Comparison of ENCODE assay signal across 1 cellular context in genomic region chr16:59909262-59909661, GRCh38.
TF ChIP-seq lines count a peak whose summit lies in the region.

No MANE protein-coding gene starts in this region.

TF ChIP-seq in A549, 52 proteins besides CTCF, POLR2A, EP300 and RAD21 (continued from another document):
- TF ChIP-seq, protein P1, sequence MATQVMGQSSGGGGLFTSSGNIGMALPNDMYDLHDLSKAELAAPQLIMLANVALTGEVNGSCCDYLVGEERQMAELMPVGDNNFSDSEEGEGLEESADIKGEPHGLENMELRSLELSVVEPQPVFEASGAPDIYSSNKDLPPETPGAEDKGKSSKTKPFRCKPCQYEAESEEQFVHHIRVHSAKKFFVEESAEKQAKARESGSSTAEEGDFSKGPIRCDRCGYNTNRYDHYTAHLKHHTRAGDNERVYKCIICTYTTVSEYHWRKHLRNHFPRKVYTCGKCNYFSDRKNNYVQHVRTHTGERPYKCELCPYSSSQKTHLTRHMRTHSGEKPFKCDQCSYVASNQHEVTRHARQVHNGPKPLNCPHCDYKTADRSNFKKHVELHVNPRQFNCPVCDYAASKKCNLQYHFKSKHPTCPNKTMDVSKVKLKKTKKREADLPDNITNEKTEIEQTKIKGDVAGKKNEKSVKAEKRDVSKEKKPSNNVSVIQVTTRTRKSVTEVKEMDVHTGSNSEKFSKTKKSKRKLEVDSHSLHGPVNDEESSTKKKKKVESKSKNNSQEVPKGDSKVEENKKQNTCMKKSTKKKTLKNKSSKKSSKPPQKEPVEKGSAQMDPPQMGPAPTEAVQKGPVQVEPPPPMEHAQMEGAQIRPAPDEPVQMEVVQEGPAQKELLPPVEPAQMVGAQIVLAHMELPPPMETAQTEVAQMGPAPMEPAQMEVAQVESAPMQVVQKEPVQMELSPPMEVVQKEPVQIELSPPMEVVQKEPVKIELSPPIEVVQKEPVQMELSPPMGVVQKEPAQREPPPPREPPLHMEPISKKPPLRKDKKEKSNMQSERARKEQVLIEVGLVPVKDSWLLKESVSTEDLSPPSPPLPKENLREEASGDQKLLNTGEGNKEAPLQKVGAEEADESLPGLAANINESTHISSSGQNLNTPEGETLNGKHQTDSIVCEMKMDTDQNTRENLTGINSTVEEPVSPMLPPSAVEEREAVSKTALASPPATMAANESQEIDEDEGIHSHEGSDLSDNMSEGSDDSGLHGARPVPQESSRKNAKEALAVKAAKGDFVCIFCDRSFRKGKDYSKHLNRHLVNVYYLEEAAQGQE (IDR thresholded peaks at IDR 0.05): no peak
- TF ChIP-seq PBX3 (IDR thresholded peaks at IDR 0.05) (no peak), EHF (CRISPR knock-in tag; IDR thresholded peaks at IDR 0.05) (no peak), JUN (IDR thresholded peaks at IDR 0.05) (no peak), ZFP36 (IDR thresholded peaks at IDR 0.05; ENCODE audit: borderline replicate concordance, partially characterized antibody) (no peak)
